ENCODE assay signal across 8 cellular contexts in the genomic region with DNA sequence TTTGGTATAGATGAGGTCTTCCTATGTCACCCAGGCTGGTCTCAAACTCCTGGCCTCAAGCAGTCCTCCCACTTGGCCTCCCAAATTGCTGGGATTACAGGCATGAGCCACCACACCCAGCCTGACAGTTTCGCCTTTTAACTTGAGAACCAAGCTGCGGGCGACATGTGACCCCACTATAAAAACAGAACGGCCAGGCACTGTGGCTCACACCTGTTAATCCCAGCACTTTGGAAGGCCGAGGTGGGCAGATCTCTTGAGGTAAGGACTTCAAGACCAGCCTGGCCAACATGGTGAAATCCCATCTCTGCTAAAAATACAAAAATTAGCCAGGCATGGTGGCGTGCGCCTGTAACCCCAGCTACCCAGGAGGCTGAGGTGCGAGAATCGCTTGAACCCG. TPM values are rescaled to one million over a fixed set of nuclear protein-coding genes. Genes with fewer than 3 reads are reported as not detected.
DNase-seq lines count a peak whose midpoint lies in the region; ATAC-seq and TF ChIP-seq lines count a peak whose summit lies in the region.
"Not testable (repeated sequence)": the region's sequence is repeated elsewhere in the genome, so short reads cannot be mapped to it uniquely, and the experiment has no call there.

No MANE protein-coding gene starts in this region.

- peaks cover 4 to 49% (median 26%) of the 10 kb centered on the region in 11 experiments; a peak in 12 of 22 replicates for H3K36me3 ChIP-seq in BLaER1 treated with 17β-estradiol and CSF1 and Interleukin-3, amounts not matched to agents 10 nM and 100 nM
- H3K36me3 ChIP-seq in SK-N-SH (replicated peaks in 1 of 2; ENCODE audit: control insufficient read depth in 1 of 2, insufficient read depth in 2 of 2, low read length in 1 of 2) (peaks cover 2 to 11% of the 10 kb centered on the region in 2 experiments), liver (ENCODE audit: control insufficient read depth in 4 of 4, insufficient read depth in 3 of 4, low read depth in 1 of 4, low read length in 3 of 4) (peaks cover 0 to 12% (median 8%) of the 10 kb centered on the region in 4 donors), stomach (peaks cover 3 to 19% (median 11%) of the 10 kb centered on the region in 4 donors)
- H3K36me3 ChIP-seq in left ventricle myocardium inferior, upper lobe of right lung: not testable (repeated sequence)

- H3K27ac ChIP-seq in BLaER1 treated with 17β-estradiol and CSF1 and Interleukin-3, amounts not matched to agents 10 nM and 100 nM, result peak overlapping the region in 9 of 11 experiments; percentile 57 to 85 (median 78); a peak in 18 of 22 replicates
- H3K27ac ChIP-seq in SK-N-SH (ENCODE audit: low read depth in 2 of 2, low read length in 1 of 2), result peak overlapping the region in 1 of 2 experiments; percentile 96; a peak in 1 of 4 replicates
- H3K27ac ChIP-seq in cingulate gyrus (ENCODE audit: low read depth, low read length), result peak overlapping the region; percentile 26
- peak overlapping the region; percentile 86 for H3K27ac ChIP-seq in left ventricle myocardium inferior (replicated peaks)
- peak overlapping the region; percentile 39 to 94 for H3K27ac ChIP-seq in liver (ENCODE audit: low read depth in 1 of 2, low read length in 2 of 2)
- peak overlapping the region in 3 of 5 donors; percentile 47 to 75 (median 71) for H3K27ac ChIP-seq in stomach
- peak overlapping the region; percentile 32 for H3K27ac ChIP-seq in upper lobe of right lung

- POLR2A ChIA-PET in SK-N-SH (lab: Yijun Ruan, JAX), result not testable (repeated sequence)

- not testable (repeated sequence) for H3K9me2 ChIP-seq in SK-N-SH

- not testable (repeated sequence) for H3K79me2 ChIP-seq in SK-N-SH (ENCODE audit: insufficient read depth)

- ATAC-seq in natural killer cell treated with Interleukin-12 subunit alpha and Interleukin-12 subunit beta and Interleukin-15 and Interleukin-18, amount 100 ng/mL, for 72 hours; upper lobe of right lung: not testable (repeated sequence)

- DNase-seq in SK-N-SH; left ventricle myocardium inferior; natural killer cell treated with Interleukin-12 subunit alpha and Interleukin-12 subunit beta and Interleukin-15 and Interleukin-18, amount 100 ng/mL, for 72 hours (ENCODE audit: low spot score); stomach; upper lobe of right lung: not testable (repeated sequence)

- not testable (repeated sequence) for H3K27me3 ChIP-seq in BLaER1 treated with 17β-estradiol and CSF1 and Interleukin-3, amounts not matched to agents 10 nM and 100 nM; SK-N-SH (ENCODE audit: insufficient read depth); left ventricle myocardium inferior (ENCODE audit: low read depth); liver (ENCODE audit: control insufficient read depth in 4 of 4, insufficient read depth in 4 of 4, low read length in 3 of 4); stomach; upper lobe of right lung

- peak overlapping the region; percentile 47 to 91 (median 78) for H3K4me2 ChIP-seq in BLaER1 treated with 17β-estradiol and CSF1 and Interleukin-3, amounts not matched to agents 10 nM and 100 nM
- H3K4me2 ChIP-seq in SK-N-SH, result peak overlapping the region; percentile 42; the same call in 1 of the 2 replicates

- H4K20me1 ChIP-seq in BLaER1 treated with 17β-estradiol and CSF1 and Interleukin-3, amounts not matched to agents 10 nM and 100 nM, result peaks cover 0 to 19% (median 0%) of the 10 kb centered on the region in 11 experiments; a peak in 2 of 22 replicates
- H4K20me1 ChIP-seq in SK-N-SH (ENCODE audit: insufficient read depth), result not testable (repeated sequence)

- not testable (repeated sequence) for H2AFZ ChIP-seq in SK-N-SH (ENCODE audit: low read depth)

- H3K9ac ChIP-seq in BLaER1 treated with 17β-estradiol and CSF1 and Interleukin-3, amounts not matched to agents 10 nM and 100 nM, result peak overlapping the region in 9 of 11 experiments; percentile 5 to 71 (median 65); a peak in 15 of 22 replicates
- not testable (repeated sequence) for H3K9ac ChIP-seq in SK-N-SH; liver (ENCODE audit: low read depth in 1 of 2, low read length in 2 of 2)

- not testable (repeated sequence) for TF ChIP-seq CTCF in SK-N-SH (IDR thresholded peaks at IDR 0.05); left ventricle myocardium inferior (IDR thresholded peaks at IDR 0.05; ENCODE audit: borderline replicate concordance); liver (IDR thresholded peaks at IDR 0.05; ENCODE audit: low read depth, low read length, missing input control); stomach (IDR thresholded peaks at IDR 0.05); upper lobe of right lung (IDR thresholded peaks at IDR 0.05)

- H3K4me1 Mint-ChIP-seq in natural killer cell treated with Interleukin-12 subunit alpha and Interleukin-12 subunit beta and Interleukin-15 and Interleukin-18, amount 100 ng/mL, for 72 hours (ENCODE audit: low read depth in 2 of 2), result peaks cover 62 to 87% of the 10 kb centered on the region in 2 donors

- not testable (repeated sequence) for TF ChIP-seq EP300 in SK-N-SH (IDR thresholded peaks at IDR 0.05; ENCODE audit: borderline replicate concordance in 1 of 2, low read depth in 1 of 2, low read length in 1 of 2); stomach (IDR thresholded peaks at IDR 0.05)

- H3K4me3 ChIP-seq in BLaER1 treated with 17β-estradiol and CSF1 and Interleukin-3, amounts not matched to agents 10 nM and 100 nM; SK-N-SH (ENCODE audit: low read depth in 2 of 2, low read length in 1 of 2); left ventricle myocardium inferior; liver (ENCODE audit: low read depth in 1 of 3, low read length in 3 of 3); stomach; upper lobe of right lung: not testable (repeated sequence)

- peaks cover 73 to 100% (median 93%) of the 10 kb centered on the region in 10 experiments for H3K4me1 ChIP-seq in BLaER1 treated with 17β-estradiol and CSF1 and Interleukin-3, amounts not matched to agents 10 nM and 100 nM
- peaks cover 35 to 49% of the 10 kb centered on the region in 2 experiments for H3K4me1 ChIP-seq in SK-N-SH (ENCODE audit: control insufficient read depth in 1 of 2, insufficient read depth in 2 of 2, low read depth in 1 of 2, low read length in 1 of 2)
- peaks cover 100% of the 10 kb centered on the region for H3K4me1 ChIP-seq in left ventricle myocardium inferior
- peaks cover 13 to 55% (median 47%) of the 10 kb centered on the region in 4 donors for H3K4me1 ChIP-seq in liver (ENCODE audit: control insufficient read depth in 4 of 4, insufficient read depth in 4 of 4, low read length in 3 of 4)
- peaks cover 68 to 99% (median 85%) of the 10 kb centered on the region in 4 donors for H3K4me1 ChIP-seq in stomach
- H3K4me1 ChIP-seq in upper lobe of right lung, result peaks cover 62% of the 10 kb centered on the region

- not testable (repeated sequence) for TF ChIP-seq POLR2A in stomach (IDR thresholded peaks at IDR 0.05)

- intact Hi-C loops in left ventricle myocardium inferior (cut with micrococcal nuclease); stomach (cut with DNase I; ENCODE audit: low total_unique reads); upper lobe of right lung (cut with DNase I): not testable (repeated sequence)

- WGBS in SK-N-SH (ENCODE audit: low lambda C conversion rate), result 100% methylated on average over 10 of the region's 10 CpGs
- 97% methylated on average over 10 of the region's 10 CpGs for WGBS in liver
- 96 to 98% (median 97%) methylated on average over 10 of the region's 10 CpGs for WGBS in stomach, 5 donors

- H3K27ac Mint-ChIP-seq in natural killer cell treated with Interleukin-12 subunit alpha and Interleukin-12 subunit beta and Interleukin-15 and Interleukin-18, amount 100 ng/mL, for 72 hours, result peak overlapping the region; percentile 73 to 95

- H3F3A ChIP-seq in SK-N-SH (replicated peaks; ENCODE audit: insufficient read depth), result peaks cover 23% of the 10 kb centered on the region

- H3K9me3 Mint-ChIP-seq in natural killer cell treated with Interleukin-12 subunit alpha and Interleukin-12 subunit beta and Interleukin-15 and Interleukin-18, amount 100 ng/mL, for 72 hours, result not testable (repeated sequence)

- H3K9me3 ChIP-seq in BLaER1 treated with 17β-estradiol and CSF1 and Interleukin-3, amounts not matched to agents 10 nM and 100 nM (replicated peaks in 1 of 11); SK-N-SH; left ventricle myocardium inferior (replicated peaks); liver (ENCODE audit: control insufficient read depth in 4 of 4, low read length in 3 of 4); stomach; upper lobe of right lung: not testable (repeated sequence)

- CTCF ChIA-PET in SK-N-SH (lab: Yijun Ruan, JAX), result interaction anchor here (1.0 to 4.7 kb wide), 7 partner anchors 8 to 236 kb away, joined by 3 to 31 read pairs (median 5); no protein-coding TSS in a partner anchor

- H3K4me3 Mint-ChIP-seq in natural killer cell treated with Interleukin-12 subunit alpha and Interleukin-12 subunit beta and Interleukin-15 and Interleukin-18, amount 100 ng/mL, for 72 hours, result not testable (repeated sequence)

- not testable (repeated sequence) for H3K36me3 Mint-ChIP-seq in natural killer cell treated with Interleukin-12 subunit alpha and Interleukin-12 subunit beta and Interleukin-15 and Interleukin-18, amount 100 ng/mL, for 72 hours

- not testable (repeated sequence) for H3K27me3 Mint-ChIP-seq in natural killer cell treated with Interleukin-12 subunit alpha and Interleukin-12 subunit beta and Interleukin-15 and Interleukin-18, amount 100 ng/mL, for 72 hours

- TF ChIP-seq RAD21 in SK-N-SH (IDR thresholded peaks at IDR 0.05; ENCODE audit: low read length); liver (IDR thresholded peaks at IDR 0.05): not testable (repeated sequence)

RNA-seq across cellular contexts. Expression of gene ABHD2, which starts 52.9 kb away (rescaled TPM):
- 19.2 and 25.7 TPM in 2 replicates for polyA plus RNA-seq in SK-N-SH (2012; rRNA removed)
- polyA plus RNA-seq in SK-N-SH (2012; cell fraction: cytosol; rRNA removed), result 12.3 and 17.4 TPM in 2 replicates
- 15.6 and 19.9 TPM in 2 replicates for polyA plus RNA-seq in SK-N-SH (2012; cell fraction: nucleus; rRNA removed)
- 68.2 TPM for total RNA-seq in left ventricle myocardium inferior
- 100 to 1,000 TPM in 1 of 2 donors, 10 to 100 TPM in 1; 34.6 to 663 TPM for total RNA-seq in liver
- 10 to 100 TPM; 58.8 to 71.5 TPM for polyA plus RNA-seq in liver
- total RNA-seq in natural killer cell treated with Interleukin-12 subunit alpha and Interleukin-12 subunit beta and Interleukin-15 and Interleukin-18, amount 100 ng/mL, for 72 hours, result 100 to 1,000 TPM; 130 to 214 TPM
- 100 to 1,000 TPM in 4 of 5 donors, 10 to 100 TPM in 1; 16.5 to 192 (median 148) TPM for total RNA-seq in stomach
- polyA plus RNA-seq in stomach, result 10 to 100 TPM in 1 of 3 donors, 1 to 10 TPM in 2; 5.1 to 16.9 (median 8.9) TPM
- 182 TPM for total RNA-seq in upper lobe of right lung
